Comparison of ENCODE assay signal across 23 cellular contexts in genomic region chr6:25118038-25118437, GRCh38.
"Had no signal": no experiment of that assay in that cellular context is flagged by ENCODE, and none has a peak within 500 bp of the region (broad histone marks: within the 10 kb centered on the region; RNA-seq: fewer than 3 reads in every experiment).

No MANE protein-coding gene starts in this region.

- H3K27me3 ChIP-seq: foreskin keratinocyte, neural progenitor cell, right lobe of liver, testis, uterus had no signal

- DNase-seq: activated B cell treated with CpG ODN at 0.5 μM for 24 hours; activated CD4-positive, alpha-beta T cell treated with anti-CD3 and anti-CD28 coated beads, Interleukin-2, amount 50 U/mL, for 48 hours; activated gamma-delta T cell; aorta; dermis blood vessel endothelial cell; effector CD8-positive, alpha-beta T cell; foreskin keratinocyte; kidney; lower lobe of right lung; mesendoderm; naive B cell; posterior cingulate gyrus; right lobe of liver; stimulated activated CD4-positive, alpha-beta T cell treated with anti-CD3 and anti-CD28 coated beads, Interleukin-15, amount 100 ng/mL, for 24 hours; stimulated activated naive B cell treated with anti-CD40 and anti-IgM and Interleukin-4, amounts not matched to agents 10 μg/mL and 1 μg/mL and 100 μg/mL, for 72 hours; T-cell; testis; trophoblast cell; uterus had no signal

- H3K9me3 ChIP-seq: lower lobe of right lung, right lobe of liver, testis, uterus had no signal

- H3K27ac Mint-ChIP-seq: activated B cell treated with CpG ODN at 0.5 μM for 24 hours; brain; naive B cell; neural progenitor cell; stimulated activated naive B cell treated with anti-CD40 and anti-IgM and Interleukin-4, amounts not matched to agents 10 μg/mL and 1 μg/mL and 100 μg/mL, for 72 hours; T-cell had no signal

- H3K36me3 ChIP-seq: neural progenitor cell, uterus had no signal

- H3K36me3 Mint-ChIP-seq: brain, neural progenitor cell had no signal

- H3K4me1 ChIP-seq: neural progenitor cell, testis, uterus had no signal

- H3K4me1 Mint-ChIP-seq: brain, neural progenitor cell had no signal

- H3K27ac ChIP-seq: foreskin keratinocyte, lower lobe of right lung, neural progenitor cell, right lobe of liver, skin epidermis, testis had no signal

- H3K9me3 Mint-ChIP-seq: activated B cell treated with CpG ODN at 0.5 μM for 24 hours, brain, naive B cell, neural progenitor cell, T-cell had no signal

- H3K4me3 ChIP-seq: lower lobe of right lung, neural progenitor cell, right lobe of liver, skin epidermis, testis, uterus had no signal

- ATAC-seq: foreskin keratinocyte; left lobe of liver; lower lobe of right lung; right lobe of liver; stimulated activated naive B cell treated with anti-CD40 and anti-IgM and Interleukin-4, amounts not matched to agents 10 μg/mL and 1 μg/mL and 100 μg/mL, for 72 hours; T-cell had no signal

- H3K27me3 Mint-ChIP-seq: activated B cell treated with CpG ODN at 0.5 μM for 24 hours; naive B cell; stimulated activated naive B cell treated with anti-CD40 and anti-IgM and Interleukin-4, amounts not matched to agents 10 μg/mL and 1 μg/mL and 100 μg/mL, for 72 hours; T-cell had no signal

- H3K4me3 Mint-ChIP-seq: activated B cell treated with CpG ODN at 0.5 μM for 24 hours; brain; naive B cell; neural progenitor cell; stimulated activated naive B cell treated with anti-CD40 and anti-IgM and Interleukin-4, amounts not matched to agents 10 μg/mL and 1 μg/mL and 100 μg/mL, for 72 hours had no signal
